ENCODE assay signal across 12 cellular contexts in genomic region chr1:15876357-15876756, GRCh38. TPM values are rescaled to one million over a fixed set of nuclear protein-coding genes. Genes with fewer than 3 reads are reported as not detected.
DNase-seq lines count a peak whose midpoint lies in the region; ATAC-seq and TF ChIP-seq lines count a peak whose summit lies in the region.
"Had no signal": no experiment of that assay in that cellular context is flagged by ENCODE, and none has a peak within 500 bp of the region (broad histone marks: within the 10 kb centered on the region; RNA-seq: fewer than 3 reads in every experiment).

No MANE protein-coding gene starts in this region.

- H3K4me1 ChIP-seq in A673 (ENCODE audit: insufficient read depth, low read length, poor library complexity, severe bottlenecking) (peaks cover 10% of the 10 kb centered on the region), HCT116 (ENCODE audit: control insufficient read depth in 1 of 2, insufficient read depth in 2 of 2, low read length in 2 of 2) (no peaks in the 10 kb centered on the region)

- POLR2A ChIA-PET in A673 (lab: Charles Lee; ENCODE audit: low non-redundant PET) (no interaction called here), HCT116 (lab: Charles Lee) (no interaction called here)

- no peak overlapping the region for H3K4me2 ChIP-seq in HCT116 (ENCODE audit: low read length)
- H3K4me2 ChIP-seq: KMS-11 had no signal

- H2AFZ ChIP-seq in HCT116 (ENCODE audit: low read depth, low read length, poor library complexity, severe bottlenecking), result no peak overlapping the region

- intact Hi-C loops in A673 (cut with micrococcal nuclease; ENCODE audit: unreplicated experiment) (no loop called here), HCT116 (cut with micrococcal nuclease) (no loop called here)

- no peak overlapping the region for H3K4me3 ChIP-seq in A673 (ENCODE audit: low read depth, low read length, poor library complexity, severe bottlenecking)
- H3K4me3 ChIP-seq in HCT116 (replicated peaks in 1 of 2; ENCODE audit: low read depth in 1 of 2, low read length in 2 of 2), result no peak overlapping the region
- H3K4me3 ChIP-seq: skin epidermis, tibial nerve had no signal

- ATAC-seq in HCT116 (peak; percentile 59), left lobe of liver (peak; percentile 36), GM18520 (IDR thresholded peaks at IDR 0.05; ENCODE audit: unreplicated experiment) (no peak)

- no peak for TF ChIP-seq RAD21 in HCT116 (IDR thresholded peaks at IDR 0.05; ENCODE audit: low read depth)

- H4K20me1 ChIP-seq in HCT116 (ENCODE audit: insufficient read depth), result peaks cover 52% of the 10 kb centered on the region

- H3K9ac ChIP-seq in HCT116 (ENCODE audit: low read length), result no peak overlapping the region
- H3K9ac ChIP-seq: KMS-11 had no signal

- H3K9me3 ChIP-seq in A673 (ENCODE audit: low read depth, low read length, poor library complexity, severe bottlenecking) (no peaks in the 10 kb centered on the region), HCT116 (ENCODE audit: control insufficient read depth in 1 of 2, insufficient read depth in 1 of 2, low read depth in 1 of 2, low read length in 2 of 2) (no peaks in the 10 kb centered on the region)
- H3K9me3 ChIP-seq: tibial nerve had no signal

- BruUV-seq in A673 (replicated peaks; lab: Mats Ljungman, UMichigan), result no TSS peak
- no TSS peak for BruUV-seq in HCT116 (replicated peaks; lab: Mats Ljungman, UMichigan)

- H3K36me3 ChIP-seq in A673 (ENCODE audit: insufficient read depth, low read length, poor library complexity, severe bottlenecking) (peaks cover 20% of the 10 kb centered on the region), HCT116 (ENCODE audit: control insufficient read depth in 1 of 2, insufficient read depth in 2 of 2, low read length in 2 of 2) (peaks cover 17 to 33% of the 10 kb centered on the region in 2 experiments; a peak in 3 of 4 replicates)

- TF ChIP-seq POLR2A in HCT116 (IDR thresholded peaks at IDR 0.05; ENCODE audit: borderline replicate concordance, extremely low read depth, insufficient read depth, insufficient read length) (no peak), erythroblast (IDR thresholded peaks at IDR 0.05; ENCODE audit: low read length) (no peak)

- no peaks in the 10 kb centered on the region for H3K9me2 ChIP-seq in HCT116 (ENCODE audit: insufficient read depth)

- H3K27ac ChIP-seq in A673 (ENCODE audit: low read depth, low read length, poor library complexity, severe bottlenecking) (no peak overlapping the region), HCT116 (ENCODE audit: low read depth, low read length) (no peak overlapping the region)
- H3K27ac ChIP-seq: KMS-11, skin epidermis, tibial nerve had no signal

- peaks cover 100% of the 10 kb centered on the region for H3K79me2 ChIP-seq in HCT116 (ENCODE audit: insufficient read depth, low read length)

- CTCF ChIA-PET in A673 (lab: Charles Lee), result no interaction called here
- CTCF ChIA-PET in HCT116 (lab: Charles Lee), result interaction anchor here (0.6 kb wide), 1 partner anchor 8 kb away, joined by 3 read pairs; no protein-coding TSS in a partner anchor

- RAD21 ChIA-PET in HCT116 (lab: Charles Lee; ENCODE audit: low non-redundant PET in 1 of 2, low total read pairs in 2 of 2, uncharacterized antibody in 2 of 2, unreplicated experiment in 2 of 2), result no interaction called here

- H3K27me3 ChIP-seq in A673 (replicated peaks; ENCODE audit: insufficient read depth, low read depth, low read length, poor library complexity) (no peaks in the 10 kb centered on the region), HCT116 (ENCODE audit: insufficient read depth, low read length) (no peaks in the 10 kb centered on the region)
- H3K27me3 ChIP-seq: tibial nerve had no signal

- TF ChIP-seq CTCF in A673 (conservative IDR thresholded peaks at IDR 0.05; ENCODE audit: low read depth, low read length) (0 out of 2 replicates have a peak, but pooled peaks have one; percentile 11), HCT116 (IDR thresholded peaks at IDR 0.05 in 2 of 3, conservative IDR thresholded peaks at IDR 0.05 in 1 of 3; ENCODE audit: borderline replicate concordance in 1 of 3, insufficient read depth in 1 of 3, low read depth in 2 of 3, low read length in 2 of 3) (0 out of 6 replicates have a peak, but pooled peaks of 2 of the 3 experiments have one; percentile 12 to 26)

- DNase-seq in A673 (ENCODE audit: low spot score) (no peak), HCT116 (ENCODE audit: low read depth, low spot score) (no peak), cerebellar cortex (ENCODE audit: low spot score) (peak; percentile 76), left lobe of liver (ENCODE audit: low spot score) (no peak), erythroblast (lab: John Stamatoyannopoulos, UW) (no peak), NCI-H1694 treated with DMSO at 0.1 percent for 48 hours (lab: John Stamatoyannopoulos, UW) (no peak), MV-4-11 (lab: John Stamatoyannopoulos, UW) (no peak)
- DNase-seq: NCI-H2081 treated with DMSO at 0.1 percent for 48 hours had no signal

TF ChIP-seq in HCT116, 20 proteins besides CTCF, POLR2A, EP300 and RAD21:
- TF ChIP-seq SRF (IDR thresholded peaks at IDR 0.05; ENCODE audit: low read depth) (no peak), ELF1 (IDR thresholded peaks at IDR 0.05; ENCODE audit: borderline replicate concordance, low read depth) (no peak), REST (IDR thresholded peaks at IDR 0.05; ENCODE audit: low read depth) (no peak), JUND (IDR thresholded peaks at IDR 0.05) (no peak), ZBTB33 (IDR thresholded peaks at IDR 0.05; ENCODE audit: extremely low read depth, insufficient replicate concordance, low read length) (no peak), CBX3 (IDR thresholded peaks at IDR 0.05; ENCODE audit: low read depth) (no peak), ZNF274 (IDR thresholded peaks at IDR 0.05; ENCODE audit: low read depth, low read length) (no peak), ATF3 (IDR thresholded peaks at IDR 0.05) (no peak), SIN3A (IDR thresholded peaks at IDR 0.05; ENCODE audit: low read depth) (no peak), SP1 (IDR thresholded peaks at IDR 0.05; ENCODE audit: low read depth) (no peak), EZH2 (IDR thresholded peaks at IDR 0.05) (no peak)

RNA-seq across cellular contexts. Expression of gene SPEN, which starts 28.9 kb away (rescaled TPM):
- total RNA-seq in A673 (2021) (70.3 and 74.3 TPM in 2 replicates), HCT116 (2021; ENCODE audit: unreplicated experiment) (58.6 TPM), left lobe of liver (28.7 TPM)
- polyA plus RNA-seq in HCT116 (2012), result 48.1 and 55.9 TPM in 2 replicates
